Comparison of ENCODE assay signal across 9 cellular contexts in genomic region chr9:18768951-18769622, GRCh38.
A peak's percentile ranks its signal among the peaks of the same experiment; 100 is the strongest.
DNase-seq lines count a peak whose midpoint lies in the region; ATAC-seq and TF ChIP-seq lines count a peak whose summit lies in the region.
"Had no signal": no experiment of that assay in that cellular context is flagged by ENCODE, and none has a peak within 500 bp of the region (broad histone marks: within the 10 kb centered on the region; RNA-seq: fewer than 3 reads in every experiment).

No MANE protein-coding gene starts in this region.

- intact Hi-C loops in sigmoid colon (cut with DNase I) = no loop called here

- H3K4me1 ChIP-seq in MM.1S (ENCODE audit: low read length) (no peaks in the 10 kb centered on the region), sigmoid colon (peaks cover 0 to 33% (median 27%) of the 10 kb centered on the region in 4 donors)

- H3K4me3 ChIP-seq in MM.1S (ENCODE audit: low read length) (peak overlapping the region; percentile 27; the same call in 1 of the 2 replicates), sigmoid colon (no peak overlapping the region)

- no peak for TF ChIP-seq EP300 in sigmoid colon (IDR thresholded peaks at IDR 0.05)

- H3K36me3 ChIP-seq in MM.1S (replicated peaks; ENCODE audit: insufficient read depth, low read length) (no peaks in the 10 kb centered on the region), sigmoid colon (no peaks in the 10 kb centered on the region)

- H3K27ac ChIP-seq in MM.1S (ENCODE audit: low read length) = no peak overlapping the region
- H3K27ac ChIP-seq in sigmoid colon = no peak overlapping the region

- H3K27me3 ChIP-seq in MM.1S (replicated peaks; ENCODE audit: insufficient read depth, low read length) = no peaks in the 10 kb centered on the region
- no peaks in the 10 kb centered on the region for H3K27me3 ChIP-seq in sigmoid colon

- no peaks in the 10 kb centered on the region for H3K9me2 ChIP-seq in MM.1S (replicated peaks; ENCODE audit: insufficient read depth, low read length)

- no peak for TF ChIP-seq CTCF in MM.1S (IDR thresholded peaks at IDR 0.05; ENCODE audit: low read length)
- TF ChIP-seq CTCF in sigmoid colon (IDR thresholded peaks at IDR 0.05) = no peak

- H3K9me3 ChIP-seq in MM.1S (replicated peaks; ENCODE audit: insufficient read depth, low read length) (no peaks in the 10 kb centered on the region), sigmoid colon (no peaks in the 10 kb centered on the region)

- no peak for TF ChIP-seq POLR2A in sigmoid colon (IDR thresholded peaks at IDR 0.05)

- peak overlapping the region; percentile 50; the same call in 1 of the 2 replicates for H3K4me2 ChIP-seq in MM.1S (ENCODE audit: low read depth, low read length)

- peak; percentile 10 for DNase-seq in MM.1S
- no peak for DNase-seq in stimulated activated naive CD4-positive, alpha-beta T cell (lab: John Stamatoyannopoulos, UW)
- DNase-seq in activated gamma-delta T cell (lab: John Stamatoyannopoulos, UW) = no peak
- no peak for DNase-seq in sigmoid colon
- no peak for DNase-seq in nucleus accumbens (lab: John Stamatoyannopoulos, UW)
- DNase-seq: NCI-H526 treated with DMSO at 0.1 percent for 48 hours had no signal

- WGBS in sigmoid colon, 2 donors = 86 to 89% methylated on average over 6 of the region's 6 CpGs

- H3K9ac ChIP-seq in MM.1S (ENCODE audit: low read length) = no peak overlapping the region

- H2AFZ ChIP-seq in MM.1S (ENCODE audit: low read length) = peak overlapping the region; percentile 58

- no peaks in the 10 kb centered on the region for H4K20me1 ChIP-seq in MM.1S (ENCODE audit: insufficient read depth, low read length)

- H3K79me2 ChIP-seq in MM.1S (ENCODE audit: low read length) = no peaks in the 10 kb centered on the region

- no peaks in the 10 kb centered on the region for H3F3A ChIP-seq in MM.1S (ENCODE audit: insufficient read depth, low read length)

- peak; percentile 92 for ATAC-seq in GM18517 (IDR thresholded peaks at IDR 0.05; ENCODE audit: unreplicated experiment)
- peak; percentile 89 for ATAC-seq in GM21390 (IDR thresholded peaks at IDR 0.05; ENCODE audit: unreplicated experiment)
- peak; percentile 79 for ATAC-seq in HG02981 (IDR thresholded peaks at IDR 0.05; ENCODE audit: unreplicated experiment)
